ENCODE assay signal across 13 cellular contexts in genomic region chr18:35282353-35282752, GRCh38. TPM values are rescaled to one million over a fixed set of nuclear protein-coding genes. Genes with fewer than 3 reads are reported as not detected.
DNase-seq lines count a peak whose midpoint lies in the region; ATAC-seq and TF ChIP-seq lines count a peak whose summit lies in the region.
"Had no signal": no experiment of that assay in that cellular context is flagged by ENCODE, and none has a peak within 500 bp of the region (broad histone marks: within the 10 kb centered on the region; RNA-seq: fewer than 3 reads in every experiment).

No MANE protein-coding gene starts in this region.

- peak; percentile 7 for TF ChIP-seq CTCF in cardiac fibroblast (IDR thresholded peaks at IDR 0.05; ENCODE audit: low read depth, low read length)
- TF ChIP-seq CTCF in left lung (IDR thresholded peaks at IDR 0.05): no peak
- no peak for TF ChIP-seq CTCF in Calu3 (IDR thresholded peaks at IDR 0.05; ENCODE audit: unreplicated experiment)
- no peak for TF ChIP-seq CTCF in tibial nerve (IDR thresholded peaks at IDR 0.05)

- ATAC-seq in left lung (peak; percentile 14), HG02798 (IDR thresholded peaks at IDR 0.05; ENCODE audit: poor library complexity, unreplicated experiment) (no peak)

- CTCF ChIA-PET in Calu3 (lab: Charles Lee): no interaction called here

- TF ChIP-seq POLR2A in tibial nerve (IDR thresholded peaks at IDR 0.05): no peak

- peaks cover 0 to 24% of the 10 kb centered on the region in 2 donors for H3K9me3 ChIP-seq in left lung
- H3K9me3 ChIP-seq in tibial nerve: peaks cover 0 to 8% (median 4%) of the 10 kb centered on the region in 4 donors

- TF ChIP-seq EP300 in tibial nerve (IDR thresholded peaks at IDR 0.05): no peak

- no peaks in the 10 kb centered on the region for H3K36me3 Mint-ChIP-seq in Calu3 (ENCODE audit: insufficient read depth, unreplicated experiment)

- H3K36me3 ChIP-seq in left lung (peaks cover 0 to 17% of the 10 kb centered on the region in 2 donors), tibial nerve (peaks cover 0 to 39% (median 0%) of the 10 kb centered on the region in 3 donors)

- H3K4me3 Mint-ChIP-seq in Calu3 (ENCODE audit: low read depth, unreplicated experiment): no peak overlapping the region
- H3K4me3 Mint-ChIP-seq: activated T-cell treated with anti-CD3 and anti-CD28 coated beads, Interleukin-2, amount 50 U/mL, for 24 hours had no signal

- no peak overlapping the region for H3K4me3 ChIP-seq in cardiac fibroblast (replicated peaks in 1 of 2; ENCODE audit: low read depth in 2 of 2, low read length in 2 of 2)
- no peak overlapping the region for H3K4me3 ChIP-seq in left lung
- H3K4me3 ChIP-seq in tibial nerve: no peak overlapping the region

- H3K27me3 Mint-ChIP-seq in Calu3 (ENCODE audit: unreplicated experiment): no peaks in the 10 kb centered on the region
- H3K27me3 Mint-ChIP-seq: activated T-cell treated with anti-CD3 and anti-CD28 coated beads, Interleukin-2, amount 50 U/mL, for 24 hours had no signal

- H3K27ac Mint-ChIP-seq in Calu3 (ENCODE audit: unreplicated experiment): no peak overlapping the region
- H3K27ac Mint-ChIP-seq: activated T-cell treated with anti-CD3 and anti-CD28 coated beads, Interleukin-2, amount 50 U/mL, for 24 hours had no signal

- WGBS in tibial nerve, 2 donors: 38 to 52% methylated on average over 1 of the region's 1 CpG

- H3K27me3 ChIP-seq in left lung: no peaks in the 10 kb centered on the region
- H3K27me3 ChIP-seq in tibial nerve: no peaks in the 10 kb centered on the region

- intact Hi-C loops in left lung (cut with DNase I) (no loop called here), Calu3 (cut with micrococcal nuclease; ENCODE audit: unreplicated experiment) (no loop called here)

- DNase-seq in Daoy (ENCODE audit: low read depth) (peak; percentile 27), LHCN-M2 (ENCODE audit: low read depth) (peak; percentile 91), cardiac fibroblast (ENCODE audit: low read depth in 2 of 2) (peak; percentile 57 to 96), left lung (no peak), Calu3 (no peak), tibial nerve (ENCODE audit: low spot score in 2 of 2) (no peak), NOMO-1 treated with DMSO at 0.1 percent for 48 hours (lab: John Stamatoyannopoulos, UW; ENCODE audit: unreplicated experiment) (no peak)
- DNase-seq: activated T-cell treated with anti-CD3 and anti-CD28 coated beads, Interleukin-2, amount 50 U/mL, for 24 hours; central memory CD4-positive, alpha-beta T cell; NCI-H345; SHP77 had no signal

- H3K4me1 Mint-ChIP-seq in Calu3 (ENCODE audit: low read depth, unreplicated experiment): no peaks in the 10 kb centered on the region

- H3K27ac ChIP-seq in left lung (no peak overlapping the region), tibial nerve (peak overlapping the region in 1 of 4 donors; percentile 46)
- H3K27ac ChIP-seq: parathyroid adenoma had no signal

- H3K9me3 Mint-ChIP-seq in Calu3 (ENCODE audit: low read depth, unreplicated experiment): peaks cover 18% of the 10 kb centered on the region

- BruUV-seq in Calu3 (replicated peaks; lab: Mats Ljungman, UMichigan): no TSS peak

- H3K4me1 ChIP-seq in left lung (no peaks in the 10 kb centered on the region), tibial nerve (peaks cover 0 to 4% (median 0%) of the 10 kb centered on the region in 4 donors)

RNA-seq across cellular contexts. Expression of gene ZSCAN30, which starts 7.7 kb away (rescaled TPM):
- 2.3 and 5.3 TPM in 2 replicates for total RNA-seq in Daoy (2014; rRNA removed; shearing (Covaris generic))
- 11.5 and 19.1 TPM in 2 replicates for total RNA-seq in LHCN-M2 (2014; rRNA removed)
- polyA plus RNA-seq in LHCN-M2 (2012): 6.9 TPM
- 10 to 100 TPM; 15.0 to 16.1 TPM for total RNA-seq in left lung
- total RNA-seq in Calu3 (2022): 15.9 and 17.0 TPM in 2 replicates
- total RNA-seq in tibial nerve: 10 to 100 TPM; 26.6 to 46.7 (median 32.5) TPM

RNA-seq across cellular contexts. Expression of gene ZNF397, which starts 41.5 kb away (rescaled TPM):
- total RNA-seq in Daoy (2014; rRNA removed; shearing (Covaris generic)): 6.9 and 9.5 TPM in 2 replicates
- total RNA-seq in LHCN-M2 (2014; rRNA removed): 10.2 and 15.0 TPM in 2 replicates
- polyA plus RNA-seq in LHCN-M2 (2012): 6.0 TPM
- total RNA-seq in left lung: 10 to 100 TPM; 22.9 to 26.0 TPM
- 27.9 and 29.2 TPM in 2 replicates for total RNA-seq in Calu3 (2022)
- total RNA-seq in tibial nerve: 10 to 100 TPM; 35.4 to 54.5 (median 43.3) TPM

Comparison
In these comparisons a context has a peak if more than half of its experiments do, and no peak if none do; other contexts are left out.
1. DNase-seq: peak in Daoy (single experiment), LHCN-M2 (single experiment) and cardiac fibroblast (2 of 2); none in left lung (0 of 2), Calu3 (single experiment), tibial nerve (0 of 2) and NOMO-1 treated with DMSO at 0.1 percent for 48 hours (single experiment).